Comparison of ENCODE assay signal across 9 cellular contexts in the genomic region with DNA sequence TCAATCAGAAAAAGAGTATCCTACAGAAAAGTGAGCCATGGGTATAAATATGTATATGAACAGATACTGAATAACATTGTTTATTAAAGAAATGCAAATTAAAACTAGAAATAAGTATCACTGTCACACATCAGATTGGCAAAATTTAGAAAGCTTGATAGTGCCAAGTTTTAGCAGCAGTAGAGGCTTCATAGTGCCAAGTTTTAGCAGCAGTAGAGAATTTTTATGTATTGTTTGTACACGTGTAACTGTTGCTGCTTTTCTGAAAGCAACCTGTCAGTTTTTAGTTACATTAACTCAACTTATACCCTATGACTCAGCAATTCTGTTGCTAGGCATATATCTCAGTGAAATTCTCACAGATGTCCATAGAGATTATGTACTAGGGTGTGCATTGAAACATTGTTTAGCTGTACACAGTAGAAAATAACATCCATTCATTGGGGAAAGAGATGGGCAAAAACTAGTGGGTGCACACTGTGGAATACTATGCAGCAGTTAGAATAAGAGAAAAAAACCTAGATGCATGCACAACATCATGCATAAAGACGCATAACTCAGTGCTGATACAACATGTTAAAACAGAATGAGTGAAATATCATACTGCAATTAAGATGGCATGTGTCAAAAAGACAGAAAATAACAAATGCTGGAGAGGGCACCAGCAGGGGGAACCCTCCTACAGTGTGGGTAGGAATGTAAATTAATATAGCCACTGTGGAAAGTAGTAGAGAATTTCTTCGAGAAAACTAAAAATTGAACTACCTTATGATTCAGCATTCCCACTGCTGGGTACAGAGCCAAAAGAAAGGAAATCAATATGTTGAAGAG.
DNase-seq lines count a peak whose midpoint lies in the region; ATAC-seq and TF ChIP-seq lines count a peak whose summit lies in the region.
"Had no signal": no experiment of that assay in that cellular context is flagged by ENCODE, and none has a peak within 500 bp of the region (broad histone marks: within the 10 kb centered on the region; RNA-seq: fewer than 3 reads in every experiment).

No MANE protein-coding gene starts in this region.

- TF ChIP-seq CTCF in liver (IDR thresholded peaks at IDR 0.05; ENCODE audit: low read depth, low read length, missing input control): peak; percentile 43

- H3K4me3 ChIP-seq in adipocyte (ENCODE audit: low read length) (no peak overlapping the region), liver (ENCODE audit: low read depth in 1 of 3, low read length in 3 of 3) (no peak overlapping the region)

- H3K27me3 ChIP-seq in adipocyte (replicated peaks; ENCODE audit: control insufficient read depth, insufficient read depth, low read length) (no peaks in the 10 kb centered on the region), liver (ENCODE audit: control insufficient read depth in 4 of 4, insufficient read depth in 4 of 4, low read length in 3 of 4) (no peaks in the 10 kb centered on the region)

- H3K36me3 ChIP-seq in adipocyte (ENCODE audit: control insufficient read depth, insufficient read depth, low read length, severe bottlenecking) (no peaks in the 10 kb centered on the region), liver (ENCODE audit: control insufficient read depth in 4 of 4, insufficient read depth in 3 of 4, low read depth in 1 of 4, low read length in 3 of 4) (no peaks in the 10 kb centered on the region)

- ATAC-seq in HG02870 (IDR thresholded peaks at IDR 0.05; ENCODE audit: unreplicated experiment): peak; percentile 45
- no peak for ATAC-seq in GM21717 (IDR thresholded peaks at IDR 0.05; ENCODE audit: unreplicated experiment)
- ATAC-seq in GM18909 (IDR thresholded peaks at IDR 0.05; ENCODE audit: poor library complexity, unreplicated experiment): no peak

- no peak overlapping the region for H3K27ac ChIP-seq in liver (ENCODE audit: low read depth in 1 of 2, low read length in 2 of 2)

- TF ChIP-seq RAD21 in liver (IDR thresholded peaks at IDR 0.05): peak; percentile 76 to 78

- H3K9ac ChIP-seq in adipocyte (ENCODE audit: low read length): no peak overlapping the region
- no peak overlapping the region for H3K9ac ChIP-seq in liver (ENCODE audit: low read depth in 1 of 2, low read length in 2 of 2)

- peaks cover 1% of the 10 kb centered on the region for H3K9me3 ChIP-seq in adipocyte (ENCODE audit: control insufficient read depth, low read length)
- no peaks in the 10 kb centered on the region for H3K9me3 ChIP-seq in liver (ENCODE audit: control insufficient read depth in 4 of 4, low read length in 3 of 4)

- no peaks in the 10 kb centered on the region for H3K4me1 ChIP-seq in adipocyte (ENCODE audit: control insufficient read depth, insufficient read depth, low read length)
- H3K4me1 ChIP-seq in liver (ENCODE audit: control insufficient read depth in 4 of 4, insufficient read depth in 4 of 4, low read length in 3 of 4): no peaks in the 10 kb centered on the region

- peak; percentile 57 for DNase-seq in EH (ENCODE audit: low read depth)
- DNase-seq in adipocyte (ENCODE audit: low read depth): peak; percentile 52
- no peak for DNase-seq in Kasumi-1 (lab: John Stamatoyannopoulos, UW)
- no peak for DNase-seq in C1 segment of cervical spinal cord (lab: John Stamatoyannopoulos, UW)
- DNase-seq: amniotic stem cell had no signal

- 66% methylated on average over 3 of the region's 3 CpGs for WGBS in liver

TF ChIP-seq in liver, 16 proteins besides CTCF, POLR2A, EP300 and RAD21:
- TF ChIP-seq, protein P1, sequence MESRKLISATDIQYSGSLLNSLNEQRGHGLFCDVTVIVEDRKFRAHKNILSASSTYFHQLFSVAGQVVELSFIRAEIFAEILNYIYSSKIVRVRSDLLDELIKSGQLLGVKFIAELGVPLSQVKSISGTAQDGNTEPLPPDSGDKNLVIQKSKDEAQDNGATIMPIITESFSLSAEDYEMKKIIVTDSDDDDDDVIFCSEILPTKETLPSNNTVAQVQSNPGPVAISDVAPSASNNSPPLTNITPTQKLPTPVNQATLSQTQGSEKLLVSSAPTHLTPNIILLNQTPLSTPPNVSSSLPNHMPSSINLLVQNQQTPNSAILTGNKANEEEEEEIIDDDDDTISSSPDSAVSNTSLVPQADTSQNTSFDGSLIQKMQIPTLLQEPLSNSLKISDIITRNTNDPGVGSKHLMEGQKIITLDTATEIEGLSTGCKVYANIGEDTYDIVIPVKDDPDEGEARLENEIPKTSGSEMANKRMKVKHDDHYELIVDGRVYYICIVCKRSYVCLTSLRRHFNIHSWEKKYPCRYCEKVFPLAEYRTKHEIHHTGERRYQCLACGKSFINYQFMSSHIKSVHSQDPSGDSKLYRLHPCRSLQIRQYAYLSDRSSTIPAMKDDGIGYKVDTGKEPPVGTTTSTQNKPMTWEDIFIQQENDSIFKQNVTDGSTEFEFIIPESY (IDR thresholded peaks at IDR 0.05): no peak
- TF ChIP-seq, protein P2, sequence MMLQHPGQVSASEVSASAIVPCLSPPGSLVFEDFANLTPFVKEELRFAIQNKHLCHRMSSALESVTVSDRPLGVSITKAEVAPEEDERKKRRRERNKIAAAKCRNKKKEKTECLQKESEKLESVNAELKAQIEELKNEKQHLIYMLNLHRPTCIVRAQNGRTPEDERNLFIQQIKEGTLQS (IDR thresholded peaks at IDR 0.05): no peak
- TF ChIP-seq EGR1 (IDR thresholded peaks at IDR 0.05; ENCODE audit: low read depth in 2 of 2) (no peak), NR2F2 (IDR thresholded peaks at IDR 0.05) (no peak), FOXA2 (IDR thresholded peaks at IDR 0.05) (no peak), YY1 (IDR thresholded peaks at IDR 0.05) (no peak), HNF4G (IDR thresholded peaks at IDR 0.05) (no peak)
- TF ChIP-seq, protein P3, sequence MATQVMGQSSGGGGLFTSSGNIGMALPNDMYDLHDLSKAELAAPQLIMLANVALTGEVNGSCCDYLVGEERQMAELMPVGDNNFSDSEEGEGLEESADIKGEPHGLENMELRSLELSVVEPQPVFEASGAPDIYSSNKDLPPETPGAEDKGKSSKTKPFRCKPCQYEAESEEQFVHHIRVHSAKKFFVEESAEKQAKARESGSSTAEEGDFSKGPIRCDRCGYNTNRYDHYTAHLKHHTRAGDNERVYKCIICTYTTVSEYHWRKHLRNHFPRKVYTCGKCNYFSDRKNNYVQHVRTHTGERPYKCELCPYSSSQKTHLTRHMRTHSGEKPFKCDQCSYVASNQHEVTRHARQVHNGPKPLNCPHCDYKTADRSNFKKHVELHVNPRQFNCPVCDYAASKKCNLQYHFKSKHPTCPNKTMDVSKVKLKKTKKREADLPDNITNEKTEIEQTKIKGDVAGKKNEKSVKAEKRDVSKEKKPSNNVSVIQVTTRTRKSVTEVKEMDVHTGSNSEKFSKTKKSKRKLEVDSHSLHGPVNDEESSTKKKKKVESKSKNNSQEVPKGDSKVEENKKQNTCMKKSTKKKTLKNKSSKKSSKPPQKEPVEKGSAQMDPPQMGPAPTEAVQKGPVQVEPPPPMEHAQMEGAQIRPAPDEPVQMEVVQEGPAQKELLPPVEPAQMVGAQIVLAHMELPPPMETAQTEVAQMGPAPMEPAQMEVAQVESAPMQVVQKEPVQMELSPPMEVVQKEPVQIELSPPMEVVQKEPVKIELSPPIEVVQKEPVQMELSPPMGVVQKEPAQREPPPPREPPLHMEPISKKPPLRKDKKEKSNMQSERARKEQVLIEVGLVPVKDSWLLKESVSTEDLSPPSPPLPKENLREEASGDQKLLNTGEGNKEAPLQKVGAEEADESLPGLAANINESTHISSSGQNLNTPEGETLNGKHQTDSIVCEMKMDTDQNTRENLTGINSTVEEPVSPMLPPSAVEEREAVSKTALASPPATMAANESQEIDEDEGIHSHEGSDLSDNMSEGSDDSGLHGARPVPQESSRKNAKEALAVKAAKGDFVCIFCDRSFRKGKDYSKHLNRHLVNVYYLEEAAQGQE (IDR thresholded peaks at IDR 0.05): no peak

Comparison
In these comparisons a context has a peak if more than half of its experiments do, and no peak if none do; other contexts are left out.
1. DNase-seq: peak in EH (single experiment) and adipocyte (single experiment); none in Kasumi-1 (0 of 2) and C1 segment of cervical spinal cord (0 of 14).